Comparison of ENCODE assay signal across 20 cellular contexts in genomic region chr2:206368484-206368883, GRCh38.
DNase-seq lines count a peak whose midpoint lies in the region; ATAC-seq and TF ChIP-seq lines count a peak whose summit lies in the region.
"Had no signal": no experiment of that assay in that cellular context is flagged by ENCODE, and none has a peak within 500 bp of the region (broad histone marks: within the 10 kb centered on the region; RNA-seq: fewer than 3 reads in every experiment).

No MANE protein-coding gene starts in this region.

- peaks cover 3% of the 10 kb centered on the region for H3K27me3 Mint-ChIP-seq in brain

- no peaks in the 10 kb centered on the region for H3F3A ChIP-seq in GM23248 (ENCODE audit: insufficient read depth)

- no peak overlapping the region for H3K27ac ChIP-seq in GM23248
- H3K27ac ChIP-seq in left ventricle myocardium inferior (replicated peaks): peak overlapping the region; percentile 75
- peak overlapping the region; percentile 80 for H3K27ac ChIP-seq in psoas muscle
- no peak overlapping the region for H3K27ac ChIP-seq in SJCRH30
- H3K27ac ChIP-seq: A549, KMS-11 had no signal

- H3K4me3 ChIP-seq in GM23248 (no peak overlapping the region), left ventricle myocardium inferior (no peak overlapping the region), psoas muscle (peak overlapping the region; percentile 22), SJCRH30 (no peak overlapping the region)
- H3K4me3 ChIP-seq: A549 had no signal

- H3K36me3 Mint-ChIP-seq in brain: peaks cover 4% of the 10 kb centered on the region

- no peaks in the 10 kb centered on the region for H3K36me3 ChIP-seq in GM23248 (ENCODE audit: low read depth)
- no peaks in the 10 kb centered on the region for H3K36me3 ChIP-seq in left ventricle myocardium inferior
- H3K36me3 ChIP-seq in psoas muscle (ENCODE audit: insufficient read depth in 1 of 2, low read depth in 1 of 2): no peaks in the 10 kb centered on the region
- H3K36me3 ChIP-seq in SJCRH30: no peaks in the 10 kb centered on the region

- ATAC-seq in psoas muscle (peak; percentile 91 to 99 (median 97)), HG03439 (IDR thresholded peaks at IDR 0.05; ENCODE audit: unreplicated experiment) (no peak)
- ATAC-seq: A549 had no signal

- H3K27ac Mint-ChIP-seq in brain: peak overlapping the region in 4 of 5 experiments; percentile 82 to 96 (median 90)
- H3K27ac Mint-ChIP-seq: HFFc6 had no signal

- peaks cover 18% of the 10 kb centered on the region for H3K4me1 Mint-ChIP-seq in brain

- H3K9me3 Mint-ChIP-seq in brain: peaks cover 3 to 14% (median 12%) of the 10 kb centered on the region in 5 experiments

- H3K27me3 ChIP-seq in GM23248 (replicated peaks; ENCODE audit: insufficient read depth): no peaks in the 10 kb centered on the region
- H3K27me3 ChIP-seq in left ventricle myocardium inferior (ENCODE audit: low read depth): no peaks in the 10 kb centered on the region
- no peaks in the 10 kb centered on the region for H3K27me3 ChIP-seq in psoas muscle (ENCODE audit: insufficient read depth in 3 of 3, low read length in 2 of 3)
- H3K27me3 ChIP-seq in SJCRH30: no peaks in the 10 kb centered on the region

- no peak for TF ChIP-seq CTCF in brain (conservative IDR thresholded peaks at IDR 0.05)
- no peak for TF ChIP-seq CTCF in left ventricle myocardium inferior (IDR thresholded peaks at IDR 0.05; ENCODE audit: borderline replicate concordance)
- no peak for TF ChIP-seq CTCF in psoas muscle (IDR thresholded peaks at IDR 0.05)
- TF ChIP-seq CTCF in GM13977 (IDR thresholded peaks at IDR 0.05; ENCODE audit: extremely low read depth, insufficient read depth, missing control alignments): no peak

- peak overlapping the region in 1 of 5 experiments; percentile 59 for H3K4me3 Mint-ChIP-seq in brain
- H3K4me3 Mint-ChIP-seq: HFFc6 had no signal

- no peaks in the 10 kb centered on the region for H3K4me1 ChIP-seq in GM23248 (ENCODE audit: insufficient read depth)
- H3K4me1 ChIP-seq in left ventricle myocardium inferior: peaks cover 18% of the 10 kb centered on the region
- H3K4me1 ChIP-seq in psoas muscle: peaks cover 22% of the 10 kb centered on the region
- no peaks in the 10 kb centered on the region for H3K4me1 ChIP-seq in SJCRH30
- H3K4me1 ChIP-seq: A549 had no signal

- H3K9me2 ChIP-seq in GM23248 (ENCODE audit: insufficient read depth): no peaks in the 10 kb centered on the region

- H3K9ac ChIP-seq in GM23248: no peak overlapping the region
- H3K9ac ChIP-seq: KMS-11 had no signal

- intact Hi-C loops in left ventricle myocardium inferior (cut with micrococcal nuclease): no loop called here
- intact Hi-C loops in psoas muscle (cut with DNase I): no loop called here

- H3K79me2 ChIP-seq in GM23248 (ENCODE audit: insufficient read depth): no peaks in the 10 kb centered on the region

- H3K4me2 ChIP-seq in GM23248 (ENCODE audit: unreplicated experiment): no peak overlapping the region
- H3K4me2 ChIP-seq: A549, KMS-11 had no signal

- H3K9me3 ChIP-seq in GM23248 (ENCODE audit: low read depth) (no peaks in the 10 kb centered on the region), left ventricle myocardium inferior (replicated peaks) (peaks cover 25% of the 10 kb centered on the region), psoas muscle (peaks cover 8% of the 10 kb centered on the region), SJCRH30 (replicated peaks) (no peaks in the 10 kb centered on the region)

- no peaks in the 10 kb centered on the region for H4K20me1 ChIP-seq in GM23248 (ENCODE audit: insufficient read depth)

- in situ Hi-C loops in GM23248 (cut with MboI) (no loop called here), GM13977 (cut with MboI; ENCODE audit: low pct_unique_long_range_greater_than_20kb, low sequenced_read_pairs, unreplicated experiment) (no loop called here)

- DNase-seq in GM23248 (peak; percentile 26), left ventricle myocardium inferior (no peak), psoas muscle (no peak), SJCRH30 (no peak), GM13977 (ENCODE audit: low spot score) (no peak)
- no peak for DNase-seq in activated naive CD4-positive, alpha-beta T cell treated with Interleukin-2 at 50 U/mL for 16 hours
- DNase-seq: COR-L47, DMS153, HFFc6, MM.1S, NCI-H1092 treated with DMSO at 0.1 percent for 48 hours, NCI-H1694 treated with DMSO at 0.1 percent for 48 hours, NCI-H2107, NCI-H2227 treated with DMSO at 0.1 percent for 48 hours, NCI-H524 treated with DMSO at 0.1 percent for 48 hours, SIG-M5 had no signal

- no peak overlapping the region for H2AFZ ChIP-seq in GM23248

Comparison
In these comparisons a context has a peak if more than half of its experiments do, and no peak if none do; other contexts are left out.
1. H3K27ac ChIP-seq: peak in left ventricle myocardium inferior (single experiment) and psoas muscle (single experiment); none in GM23248 (single experiment) and SJCRH30 (single experiment).